In the genomic region with DNA sequence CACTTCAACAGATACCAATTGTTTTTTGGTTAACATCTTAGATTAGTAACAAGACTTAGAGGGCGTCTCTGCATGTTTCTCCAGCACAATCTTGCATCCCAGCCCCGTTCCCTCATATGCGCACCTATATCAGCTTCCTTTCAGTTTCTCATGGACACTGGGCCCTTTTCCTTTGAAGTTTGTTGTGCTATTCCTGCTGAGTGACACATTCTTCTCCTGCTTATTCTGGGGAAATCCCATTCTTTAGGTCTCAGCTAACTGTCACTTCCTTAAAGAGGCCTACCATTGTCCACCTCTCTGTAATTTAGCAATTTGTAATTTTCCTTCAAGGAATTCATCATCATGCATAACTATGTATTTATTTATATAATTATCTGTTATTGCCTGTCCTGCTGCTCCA, we compare ENCODE assay signal across 28 cellular contexts.
"Had no signal": no experiment of that assay in that cellular context is flagged by ENCODE, and none has a peak within 500 bp of the region (broad histone marks: within the 10 kb centered on the region; RNA-seq: fewer than 3 reads in every experiment).

No MANE protein-coding gene starts in this region.

- H3K9me3 Mint-ChIP-seq: activated naive CD4-positive, alpha-beta T cell treated with anti-CD3 and anti-CD28 coated beads for 36 hours; activated naive CD8-positive, alpha-beta T cell treated with anti-CD3 and anti-CD28 coated beads for 36 hours; activated T-cell treated with anti-CD3 and anti-CD28 coated beads, Interleukin-2, amount 50 U/mL, for 72 hours had no signal

- DNase-seq: activated CD4-positive, alpha-beta T cell treated with anti-CD3 and anti-CD28 coated beads for 36 hours; activated CD4-positive, CD25-positive, alpha-beta regulatory T cell; activated effector memory CD4-positive, alpha-beta T cell treated with anti-CD3 and anti-CD28 coated beads, Interleukin-2, amount 50 U/mL, for 16 hours; activated naive CD4-positive, alpha-beta T cell treated with anti-CD3 and anti-CD28 coated beads for 36 hours; activated naive CD8-positive, alpha-beta T cell treated with anti-CD3 and anti-CD28 coated beads for 36 hours; activated T-cell treated with anti-CD3 and anti-CD28 coated beads for 4 hours; activated T-cell treated with anti-CD3 and anti-CD28 coated beads, Interleukin-2, amount 50 U/mL, for 72 hours; adrenal gland; aorta; cortex of kidney; esophagus squamous epithelium; gastrocnemius medialis; islet precursor cell; left cardiac atrium; left ventricle myocardium superior; nephron progenitor cell; ovary; stimulated activated CD4-positive, alpha-beta T cell treated with anti-CD3 and anti-CD28 coated beads, Interleukin-4, amount 100 ng/mL, for 4 hours; stimulated activated CD8-positive, alpha-beta memory T cell treated with anti-CD3 and anti-CD28 coated beads, Interleukin-4, amount 100 ng/mL, for 48 hours; stimulated activated naive CD8-positive, alpha-beta T cell treated with anti-CD3 and anti-CD28 coated beads, Interleukin-15, amount 100 ng/mL, for 72 hours; substantia nigra; T-helper 1 cell; upper lobe of left lung had no signal

- H3K27me3 Mint-ChIP-seq: progenitor cell of endocrine pancreas; stimulated activated memory B cell treated with anti-CD40 and anti-IgM and Interleukin-4, amounts not matched to agents 10 μg/mL and 1 μg/mL and 100 μg/mL, for 72 hours had no signal

- H3K36me3 Mint-ChIP-seq: activated naive CD8-positive, alpha-beta T cell treated with anti-CD3 and anti-CD28 coated beads for 36 hours; brain had no signal

- H3K4me3 Mint-ChIP-seq: activated CD4-positive, alpha-beta T cell treated with anti-CD3 and anti-CD28 coated beads for 36 hours; activated naive CD4-positive, alpha-beta T cell treated with anti-CD3 and anti-CD28 coated beads for 36 hours; activated naive CD8-positive, alpha-beta T cell treated with anti-CD3 and anti-CD28 coated beads for 36 hours; activated T-cell treated with anti-CD3 and anti-CD28 coated beads, Interleukin-2, amount 50 U/mL, for 72 hours; brain; nephron progenitor cell; stimulated activated memory B cell treated with anti-CD40 and anti-IgM and Interleukin-4, amounts not matched to agents 10 μg/mL and 1 μg/mL and 100 μg/mL, for 72 hours; stimulated activated naive CD8-positive, alpha-beta T cell treated with anti-CD3 and anti-CD28 coated beads, Interleukin-15, amount 100 ng/mL, for 72 hours; T-helper 2 cell treated with Interferon-gamma antibody and Interleukin-4, amounts not matched to agents 5 μg/mL and 100 μg/mL, for 36 hours had no signal

- ATAC-seq: activated CD4-positive, alpha-beta T cell treated with anti-CD3 and anti-CD28 coated beads for 36 hours; activated T-cell treated with anti-CD3 and anti-CD28 coated beads, Interleukin-2, amount 50 U/mL, for 72 hours; gastrocnemius medialis; left cardiac atrium; left ventricle myocardium superior; sciatic nerve; stimulated activated memory B cell treated with anti-CD40 and anti-IgM and Interleukin-4, amounts not matched to agents 10 μg/mL and 1 μg/mL and 100 μg/mL, for 72 hours; stimulated activated naive CD8-positive, alpha-beta T cell treated with anti-CD3 and anti-CD28 coated beads, Interleukin-15, amount 100 ng/mL, for 72 hours had no signal

- H3K4me1 Mint-ChIP-seq: activated naive CD8-positive, alpha-beta T cell treated with anti-CD3 and anti-CD28 coated beads for 36 hours; brain; nephron progenitor cell; stimulated activated naive CD8-positive, alpha-beta T cell treated with anti-CD3 and anti-CD28 coated beads, Interleukin-15, amount 100 ng/mL, for 72 hours had no signal

- H3K27ac Mint-ChIP-seq: activated CD4-positive, alpha-beta T cell treated with anti-CD3 and anti-CD28 coated beads for 36 hours; activated naive CD4-positive, alpha-beta T cell treated with anti-CD3 and anti-CD28 coated beads for 36 hours; activated naive CD8-positive, alpha-beta T cell treated with anti-CD3 and anti-CD28 coated beads for 36 hours; activated T-cell treated with anti-CD3 and anti-CD28 coated beads, Interleukin-2, amount 50 U/mL, for 72 hours; brain; nephron progenitor cell; progenitor cell of endocrine pancreas; stimulated activated memory B cell treated with anti-CD40 and anti-IgM and Interleukin-4, amounts not matched to agents 10 μg/mL and 1 μg/mL and 100 μg/mL, for 72 hours; stimulated activated naive CD8-positive, alpha-beta T cell treated with anti-CD3 and anti-CD28 coated beads, Interleukin-15, amount 100 ng/mL, for 72 hours; T-helper 2 cell treated with Interferon-gamma antibody and Interleukin-4, amounts not matched to agents 5 μg/mL and 100 μg/mL, for 36 hours had no signal
